Comparison of ENCODE assay signal across 27 cellular contexts in the genomic region with DNA sequence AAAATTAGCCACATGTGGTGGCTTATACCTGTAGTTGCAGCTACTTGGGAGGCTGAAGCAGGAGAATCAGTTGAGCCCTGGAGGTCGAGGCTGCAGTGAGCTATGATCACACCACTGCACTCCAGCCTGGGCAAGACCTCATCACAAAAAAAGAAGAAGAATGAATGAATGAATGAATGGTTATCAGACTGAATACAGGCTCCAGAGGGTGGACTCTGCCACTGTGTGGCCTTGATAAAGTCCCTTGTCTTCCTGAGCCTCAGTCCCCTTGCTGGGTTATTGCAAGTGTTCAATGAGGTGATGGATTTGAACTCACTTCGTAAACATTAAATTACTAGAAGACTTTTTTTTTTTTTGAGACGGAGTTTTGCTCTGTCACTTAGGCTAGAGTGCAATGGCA. TPM values are rescaled to one million over a fixed set of nuclear protein-coding genes. Genes with fewer than 3 reads are reported as not detected.
"Had no signal": no experiment of that assay in that cellular context is flagged by ENCODE, and none has a peak within 500 bp of the region (broad histone marks: within the 10 kb centered on the region; RNA-seq: fewer than 3 reads in every experiment).

No MANE protein-coding gene starts in this region.

- H3K9me3 Mint-ChIP-seq: activated CD4-positive, alpha-beta memory T cell treated with anti-CD3 and anti-CD28 coated beads for 36 hours; activated naive CD4-positive, alpha-beta T cell treated with anti-CD3 and anti-CD28 coated beads, Interleukin-2, amount 50 U/mL, for 24 hours; T-cell had no signal

- H3K27ac Mint-ChIP-seq: activated CD4-positive, alpha-beta T cell treated with anti-CD3 and anti-CD28 coated beads for 36 hours had no signal

- H3K27me3 Mint-ChIP-seq: activated CD4-positive, alpha-beta memory T cell treated with anti-CD3 and anti-CD28 coated beads for 36 hours; activated CD4-positive, alpha-beta T cell treated with anti-CD3 and anti-CD28 coated beads for 36 hours; activated naive CD4-positive, alpha-beta T cell treated with anti-CD3 and anti-CD28 coated beads, Interleukin-2, amount 50 U/mL, for 24 hours; T-cell had no signal

- H3K4me3 Mint-ChIP-seq: activated CD4-positive, alpha-beta memory T cell treated with anti-CD3 and anti-CD28 coated beads for 36 hours; activated CD4-positive, alpha-beta T cell treated with anti-CD3 and anti-CD28 coated beads for 36 hours; activated naive CD4-positive, alpha-beta T cell treated with anti-CD3 and anti-CD28 coated beads, Interleukin-2, amount 50 U/mL, for 24 hours; activated T-cell treated with anti-CD3 and anti-CD28 coated beads, Interleukin-2, amount 50 U/mL, for 72 hours; T-cell had no signal

- H3K4me3 ChIP-seq: SK-N-MC had no signal

- H3K27ac ChIP-seq: SK-N-MC, VCaP had no signal

- ATAC-seq: activated CD4-positive, alpha-beta T cell treated with anti-CD3 and anti-CD28 coated beads for 36 hours; activated T-cell treated with anti-CD3 and anti-CD28 coated beads, Interleukin-2, amount 50 U/mL, for 72 hours; Panc1; Right ventricle myocardium inferior; T-cell had no signal

- DNase-seq: activated CD4-positive, alpha-beta memory T cell treated with anti-CD3 and anti-CD28 coated beads for 36 hours; activated CD4-positive, alpha-beta T cell treated with anti-CD3 and anti-CD28 coated beads for 36 hours; activated CD8-positive, alpha-beta memory T cell treated with anti-CD3 and anti-CD28 coated beads, Interleukin-2, amount 50 U/mL, for 4 hours; activated T-cell treated with anti-CD3 and anti-CD28 coated beads, Interleukin-2, amount 50 U/mL, for 72 hours; anterior cingulate cortex; cerebellar nuclear complex; Karpas-422; MM.1S; NCI-H1105; NCI-H1436; NCI-H1694 treated with DMSO at 0.1 percent for 48 hours; NCI-H2029 treated with DMSO at 0.1 percent for 48 hours; NCI-H345; NCI-H510A treated with DMSO at 0.1 percent for 48 hours; NCI-H69; NK-92 treated with Interleukin-12 subunit alpha and Interleukin-12 subunit beta, amount 100 ng/mL, for 24 hours; OCI-M1; RPMI8226; T-cell; T-helper 2 cell; T1000 had no signal

RNA-seq across cellular contexts. Expression of gene SHISAL2A, which starts 24.7 kb away (rescaled TPM):
- total RNA-seq: cardiac septum, Right ventricle myocardium inferior had no signal
